11 cellular contexts compared by ENCODE assay signal in the genomic region with DNA sequence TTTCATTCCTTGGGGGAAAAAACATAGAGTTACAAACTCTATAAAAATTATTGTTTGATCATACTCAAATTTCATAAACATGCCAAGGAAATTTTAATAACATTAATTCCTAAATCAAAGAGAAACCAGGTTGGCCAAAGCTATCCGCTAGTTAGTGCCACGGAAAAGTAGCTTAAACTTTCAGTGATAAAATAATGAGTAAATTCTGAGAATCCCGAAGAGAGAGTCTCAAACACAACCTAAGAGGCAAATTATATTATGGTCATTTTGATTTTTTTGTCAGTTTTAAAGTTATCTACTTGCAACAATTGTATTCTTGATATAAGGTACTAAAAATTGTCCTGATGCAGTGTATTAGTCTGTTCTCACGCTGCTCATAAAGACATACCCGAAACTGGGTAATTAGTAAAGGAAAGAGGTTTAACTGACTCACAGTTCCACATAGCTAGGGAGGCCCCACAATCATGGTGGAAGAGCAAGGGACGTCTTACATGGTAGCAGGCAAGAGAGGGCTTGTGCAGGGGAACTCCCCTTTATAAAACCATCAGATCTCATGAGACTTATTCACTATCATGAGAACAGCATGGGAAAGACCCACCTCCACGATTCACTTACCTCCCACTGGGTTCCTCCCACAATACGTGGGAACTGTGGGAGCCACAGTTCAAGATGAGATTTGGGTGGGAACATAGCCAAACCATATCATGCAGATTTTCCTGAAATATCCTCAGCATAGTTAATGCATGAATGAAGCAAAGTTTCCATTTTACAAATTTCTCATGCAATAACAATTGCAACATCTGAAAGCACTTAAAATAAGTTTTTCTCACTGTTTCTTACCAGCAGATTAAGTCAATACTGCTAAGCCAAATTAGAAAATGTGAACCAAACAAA.
DNase-seq lines count a peak whose midpoint lies in the region; ATAC-seq lines count a peak whose summit lies in the region.
"Had no signal": no experiment of that assay in that cellular context is flagged by ENCODE, and none has a peak within 500 bp of the region (broad histone marks: within the 10 kb centered on the region; RNA-seq: fewer than 3 reads in every experiment).

No MANE protein-coding gene starts in this region.

- ATAC-seq in HG02884 (IDR thresholded peaks at IDR 0.05; ENCODE audit: unreplicated experiment) = peak; percentile 74
- peak; percentile 80 for ATAC-seq in stimulated activated naive CD8-positive, alpha-beta T cell treated with anti-CD3 and anti-CD28 coated beads, Interleukin-15, Interleukin-2, amounts not matched to agents 100 U/mL and 50 U/mL, for 24 hours

- DNase-seq in activated T-cell treated with anti-CD3 and anti-CD28 coated beads for 48 hours (ENCODE audit: low read depth) (peak; percentile 28), amniotic epithelial cell (ENCODE audit: low read depth) (peak; percentile 70), LoVo (ENCODE audit: low spot score) (no peak), KG1 (lab: John Stamatoyannopoulos, UW) (no peak), NCI-H526 (lab: John Stamatoyannopoulos, UW) (no peak)
- DNase-seq in activated T-cell treated with anti-CD3 and anti-CD28 coated beads, Interleukin-2, amount 50 U/mL, for 1 hour = no peak
- DNase-seq in stimulated activated naive CD8-positive, alpha-beta T cell treated with anti-CD3 and anti-CD28 coated beads, Interleukin-15, Interleukin-2, amounts not matched to agents 100 U/mL and 50 U/mL, for 24 hours = peak; percentile 38
- DNase-seq: AML-193, dorsolateral prefrontal cortex, left ventricle myocardium inferior had no signal

Comparison
In these comparisons a context has a peak if more than half of its experiments do, and no peak if none do; other contexts are left out.
1. DNase-seq: peak in activated T-cell treated with anti-CD3 and anti-CD28 coated beads for 48 hours (single experiment), amniotic epithelial cell (single experiment) and stimulated activated naive CD8-positive, alpha-beta T cell treated with anti-CD3 and anti-CD28 coated beads, Interleukin-15, Interleukin-2, amounts not matched to agents 100 U/mL and 50 U/mL, for 24 hours (single experiment); none in activated T-cell treated with anti-CD3 and anti-CD28 coated beads, Interleukin-2, amount 50 U/mL, for 1 hour (single experiment), LoVo (single experiment), KG1 (single experiment) and NCI-H526 (0 of 2).